Comparison of ENCODE assay signal across 24 cellular contexts in genomic region chr6:111012143-111012452, GRCh38.
"Had no signal": no experiment of that assay in that cellular context is flagged by ENCODE, and none has a peak within 500 bp of the region (broad histone marks: within the 10 kb centered on the region; RNA-seq: fewer than 3 reads in every experiment).

No MANE protein-coding gene starts in this region.

- H3K4me1 ChIP-seq: foreskin keratinocyte had no signal

- DNase-seq: activated CD4-positive, alpha-beta T cell treated with anti-CD3 and anti-CD28 coated beads for 1 hour; activated CD4-positive, alpha-beta T cell treated with anti-CD3 and anti-CD28 coated beads for 48 hours; activated CD4-positive, alpha-beta T cell treated with anti-CD3 and anti-CD28 coated beads, Interleukin-2, amount 50 U/mL, for 1 hour; activated CD4-positive, alpha-beta T cell treated with anti-CD3 and anti-CD28 coated beads, Interleukin-2, amount 50 U/mL, for 48 hours; activated CD8-positive, alpha-beta memory T cell treated with anti-CD3 and anti-CD28 coated beads for 24 hours; activated CD8-positive, alpha-beta T cell treated with anti-CD3 and anti-CD28 coated beads for 36 hours; activated effector memory CD4-positive, alpha-beta T cell treated with Interleukin-2 at 50 U/mL for 16 hours; activated gamma-delta T cell treated with Interleukin-2 at 50 U/mL for 16 hours; activated naive CD4-positive, alpha-beta T cell treated with anti-CD3 and anti-CD28 coated beads, Interleukin-2, amount 50 U/mL, for 16 hours; activated naive CD4-positive, alpha-beta T cell treated with Interleukin-2 at 50 U/mL for 16 hours; activated T-cell treated with anti-CD3 and anti-CD28 coated beads, Interleukin-2, amount 50 U/mL, for 4 hours; effector CD4-positive, alpha-beta T cell; gastrocnemius medialis; glutamatergic neuron; heart left ventricle; T-helper 17 cell; T1000 had no signal

- H3K27ac ChIP-seq: brain microvascular endothelial cell, coronary artery, esophagus muscularis mucosa, foreskin keratinocyte, heart left ventricle had no signal

- ATAC-seq: activated T-helper 17 cell treated with anti-CD3 and anti-CD28 coated beads, Interleukin-2, amount 50 U/mL, for 72 hours had no signal

- H3K9me3 ChIP-seq: esophagus muscularis mucosa, gastrocnemius medialis, heart left ventricle had no signal

- H3K4me3 ChIP-seq: coronary artery, esophagus muscularis mucosa, gastrocnemius medialis, heart left ventricle had no signal

- FAIRE-seq: astrocyte, bronchial epithelial cell had no signal

- H3K27me3 ChIP-seq: brain microvascular endothelial cell, esophagus muscularis mucosa, foreskin keratinocyte, gastrocnemius medialis, heart left ventricle had no signal
